In genomic region chr6:91437295-91437694, GRCh38 we compare ENCODE assay signal across 16 cellular contexts.
DNase-seq lines count a peak whose midpoint lies in the region; ATAC-seq and TF ChIP-seq lines count a peak whose summit lies in the region.
"Had no signal": no experiment of that assay in that cellular context is flagged by ENCODE, and none has a peak within 500 bp of the region (broad histone marks: within the 10 kb centered on the region; RNA-seq: fewer than 3 reads in every experiment).

No MANE protein-coding gene starts in this region.

- H3K27me3 Mint-ChIP-seq in WTC11 (ENCODE audit: low read depth), result no peaks in the 10 kb centered on the region
- H3K27me3 Mint-ChIP-seq in osteocyte (ENCODE audit: unreplicated experiment), result no peaks in the 10 kb centered on the region
- H3K27me3 Mint-ChIP-seq: B cell; CD4-positive, CD25-positive, alpha-beta regulatory T cell had no signal

- no peak overlapping the region for H3K9ac ChIP-seq in HUES48 (ENCODE audit: low read depth, low read length)

- H3K4me3 Mint-ChIP-seq in WTC11, result no peak overlapping the region
- H3K4me3 Mint-ChIP-seq in osteocyte (ENCODE audit: unreplicated experiment), result peak overlapping the region; percentile 23
- H3K4me3 Mint-ChIP-seq: B cell; CD4-positive, CD25-positive, alpha-beta regulatory T cell had no signal

- POLR2A ChIA-PET in WTC11 (lab: Charles Lee), result no interaction called here

- DNase-seq in WTC11 (ENCODE audit: low spot score) (no peak), iPS DF 6.9 (ENCODE audit: low read depth, low spot score) (peak; percentile 9), osteocyte (ENCODE audit: extremely low spot score, unreplicated experiment) (no peak), HK-2 (ENCODE audit: unreplicated experiment) (no peak), GM03348 (ENCODE audit: low spot score) (no peak)
- DNase-seq in activated naive CD4-positive, alpha-beta T cell treated with Interleukin-2 at 50 U/mL for 16 hours, result no peak
- DNase-seq: CD4-positive, CD25-positive, alpha-beta regulatory T cell; EL; NCI-H1105 treated with DMSO at 0.1 percent for 48 hours; NCI-H187 treated with DMSO at 0.1 percent for 48 hours; NCI-H345; NCI-H748 treated with DMSO at 0.1 percent for 48 hours; SW 1271 had no signal

- H3K27ac ChIP-seq in HUES48 (ENCODE audit: low read depth, low read length), result peak overlapping the region; percentile 53
- H3K27ac ChIP-seq in iPS DF 6.9 (ENCODE audit: low read length), result no peak overlapping the region
- H3K27ac ChIP-seq: RWPE1 had no signal

- no peaks in the 10 kb centered on the region for H3K9me3 ChIP-seq in HUES48 (ENCODE audit: control insufficient read depth, insufficient read depth, low read length)
- no peaks in the 10 kb centered on the region for H3K9me3 ChIP-seq in iPS DF 6.9 (ENCODE audit: control insufficient read depth, insufficient read depth, low read length)

- CTCF ChIA-PET in WTC11 (lab: Charles Lee), result no interaction called here

- H3K27ac Mint-ChIP-seq in WTC11, result peak overlapping the region; percentile 14
- H3K27ac Mint-ChIP-seq in osteocyte (ENCODE audit: unreplicated experiment), result peak overlapping the region; percentile 90
- H3K27ac Mint-ChIP-seq: B cell; CD4-positive, CD25-positive, alpha-beta regulatory T cell had no signal

- no peaks in the 10 kb centered on the region for H3K27me3 ChIP-seq in HUES48 (ENCODE audit: control insufficient read depth, insufficient read depth, low read length)
- no peaks in the 10 kb centered on the region for H3K27me3 ChIP-seq in iPS DF 6.9 (ENCODE audit: control insufficient read depth, insufficient read depth, low read length)

- no peak for TF ChIP-seq CTCF in WTC11 (IDR thresholded peaks at IDR 0.05)
- TF ChIP-seq CTCF in osteocyte (IDR thresholded peaks at IDR 0.05), result no peak

- H3K36me3 Mint-ChIP-seq in WTC11, result no peaks in the 10 kb centered on the region
- H3K36me3 Mint-ChIP-seq in osteocyte (ENCODE audit: unreplicated experiment), result peaks cover 8% of the 10 kb centered on the region
- H3K36me3 Mint-ChIP-seq: CD4-positive, CD25-positive, alpha-beta regulatory T cell had no signal

- peak; percentile 85 for ATAC-seq in WTC11

- H3K36me3 ChIP-seq in HUES48 (ENCODE audit: control insufficient read depth, insufficient read depth, low read length), result no peaks in the 10 kb centered on the region
- no peaks in the 10 kb centered on the region for H3K36me3 ChIP-seq in iPS DF 6.9 (ENCODE audit: control insufficient read depth, insufficient read depth, low read length)

- H3K4me1 Mint-ChIP-seq in WTC11 (peaks cover 13% of the 10 kb centered on the region), osteocyte (ENCODE audit: unreplicated experiment) (peaks cover 70% of the 10 kb centered on the region)
- H3K4me1 Mint-ChIP-seq: B cell; CD4-positive, CD25-positive, alpha-beta regulatory T cell had no signal

- no CpG with 5 or more reads among the region's 2 CpGs for WGBS in iPS DF 6.9 (ENCODE audit: insufficient coverage, insufficient read length)

- H3K4me1 ChIP-seq in HUES48 (ENCODE audit: control insufficient read depth, insufficient read depth, low read length), result peaks cover 12% of the 10 kb centered on the region
- H3K4me1 ChIP-seq in iPS DF 6.9 (ENCODE audit: control insufficient read depth, insufficient read depth, low read length), result no peaks in the 10 kb centered on the region

- no peaks in the 10 kb centered on the region for H3K9me3 Mint-ChIP-seq in WTC11
- H3K9me3 Mint-ChIP-seq in osteocyte (ENCODE audit: unreplicated experiment), result peaks cover 2% of the 10 kb centered on the region

- H3K4me3 ChIP-seq in HUES48 (ENCODE audit: low read depth, low read length) (no peak overlapping the region), iPS DF 6.9 (ENCODE audit: low read length) (no peak overlapping the region)

TF ChIP-seq in WTC11, 78 proteins besides CTCF, POLR2A, EP300 and RAD21:
- TF ChIP-seq PREB (CRISPR knock-in tag; IDR thresholded peaks at IDR 0.05; ENCODE audit: borderline replicate concordance) (no peak), FOXJ3 (CRISPR knock-in tag; IDR thresholded peaks at IDR 0.05; ENCODE audit: borderline replicate concordance) (no peak), E2F4 (CRISPR knock-in tag; IDR thresholded peaks at IDR 0.05; ENCODE audit: borderline replicate concordance, low read depth) (no peak), MAX (CRISPR knock-in tag; IDR thresholded peaks at IDR 0.05) (no peak), STAT6 (CRISPR knock-in tag; conservative IDR thresholded peaks at IDR 0.05; ENCODE audit: low read depth) (no peak), ETV6 (CRISPR knock-in tag; IDR thresholded peaks at IDR 0.05) (no peak), MLX (CRISPR knock-in tag; IDR thresholded peaks at IDR 0.05) (no peak), GABPB1 (CRISPR knock-in tag; IDR thresholded peaks at IDR 0.05) (no peak), ZNF423 (CRISPR knock-in tag; IDR thresholded peaks at IDR 0.05) (no peak), MXD4 (CRISPR knock-in tag; IDR thresholded peaks at IDR 0.05; ENCODE audit: borderline replicate concordance) (no peak), ZNF396 (CRISPR knock-in tag; IDR thresholded peaks at IDR 0.05; ENCODE audit: borderline replicate concordance) (no peak), ZNF416 (CRISPR knock-in tag; IDR thresholded peaks at IDR 0.05) (no peak), RORB (CRISPR knock-in tag; IDR thresholded peaks at IDR 0.05) (no peak), ZBTB21 (CRISPR knock-in tag; IDR thresholded peaks at IDR 0.05; ENCODE audit: borderline replicate concordance) (no peak), ZNF138 (CRISPR knock-in tag; conservative IDR thresholded peaks at IDR 0.05) (no peak), SMAD4 (CRISPR knock-in tag; IDR thresholded peaks at IDR 0.05) (no peak)
TF ChIP-seq in WTC11: peak in this region for 0.
